ENCODE assay signal across 11 cellular contexts in genomic region chr13:32284927-32285632, GRCh38. TPM values are rescaled to one million over a fixed set of nuclear protein-coding genes. Genes with fewer than 3 reads are reported as not detected.
DNase-seq lines count a peak whose midpoint lies in the region; ATAC-seq and TF ChIP-seq lines count a peak whose summit lies in the region.
"Had no signal": no experiment of that assay in that cellular context is flagged by ENCODE, and none has a peak within 500 bp of the region (broad histone marks: within the 10 kb centered on the region; RNA-seq: fewer than 3 reads in every experiment).

No MANE protein-coding gene starts in this region.

- peak overlapping the region; percentile 42 for H3K4me2 ChIP-seq in neural progenitor cell

- H3K27ac ChIP-seq in SJSA1: peak overlapping the region; percentile 86
- peak overlapping the region; percentile 42 for H3K27ac ChIP-seq in neural progenitor cell

- H3K9ac ChIP-seq in neural progenitor cell: no peak overlapping the region

- TF ChIP-seq CTCF in neural progenitor cell (IDR thresholded peaks at IDR 0.05) (no peak), GM13976 (IDR thresholded peaks at IDR 0.05; ENCODE audit: borderline replicate concordance, control extremely low read depth, extremely low read depth, insufficient read depth, missing control alignments) (no peak), omental fat pad (IDR thresholded peaks at IDR 0.05) (no peak)

- H3K27ac Mint-ChIP-seq in neural progenitor cell: peak overlapping the region; percentile 84
- H3K27ac Mint-ChIP-seq: activated naive CD4-positive, alpha-beta T cell treated with anti-CD3 and anti-CD28 coated beads, Interleukin-2, amount 50 U/mL, for 24 hours had no signal

- no peaks in the 10 kb centered on the region for H3K79me2 ChIP-seq in neural progenitor cell (ENCODE audit: low read depth)

- H3K9me3 ChIP-seq in SJSA1 (replicated peaks) (no peaks in the 10 kb centered on the region), neural progenitor cell (ENCODE audit: low read depth) (no peaks in the 10 kb centered on the region)
- H3K9me3 ChIP-seq: Peyer's patch had no signal

- H3K36me3 Mint-ChIP-seq in neural progenitor cell: no peaks in the 10 kb centered on the region
- H3K36me3 Mint-ChIP-seq: activated naive CD4-positive, alpha-beta T cell treated with anti-CD3 and anti-CD28 coated beads, Interleukin-2, amount 50 U/mL, for 24 hours had no signal

- no peaks in the 10 kb centered on the region for H4K20me1 ChIP-seq in neural progenitor cell (ENCODE audit: low read depth)

- H3K4me3 Mint-ChIP-seq in neural progenitor cell: no peak overlapping the region
- H3K4me3 Mint-ChIP-seq: activated naive CD4-positive, alpha-beta T cell treated with anti-CD3 and anti-CD28 coated beads, Interleukin-2, amount 50 U/mL, for 24 hours had no signal

- no peak overlapping the region for H2AFZ ChIP-seq in neural progenitor cell (replicated peaks)

- no peaks in the 10 kb centered on the region for H3K9me3 Mint-ChIP-seq in neural progenitor cell
- H3K9me3 Mint-ChIP-seq: activated naive CD4-positive, alpha-beta T cell treated with anti-CD3 and anti-CD28 coated beads, Interleukin-2, amount 50 U/mL, for 24 hours had no signal

- H3F3A ChIP-seq in neural progenitor cell (ENCODE audit: low read depth): peaks cover 5% of the 10 kb centered on the region

- H3K4me1 ChIP-seq in SJSA1 (replicated peaks) (peaks cover 21% of the 10 kb centered on the region), neural progenitor cell (peaks cover 34% of the 10 kb centered on the region)
- H3K4me1 ChIP-seq: Peyer's patch had no signal

- H3K27me3 Mint-ChIP-seq in neural progenitor cell (ENCODE audit: insufficient read depth, low read depth): no peaks in the 10 kb centered on the region
- H3K27me3 Mint-ChIP-seq: activated naive CD4-positive, alpha-beta T cell treated with anti-CD3 and anti-CD28 coated beads, Interleukin-2, amount 50 U/mL, for 24 hours had no signal

- in situ Hi-C loops in ACHN (cut with HindIII; ENCODE audit: low pct_ligation_motif_present, low pct_unique_long_range_greater_than_20kb, low sequenced_read_pairs): no loop called here
- in situ Hi-C loops in GM13976 (cut with MboI; ENCODE audit: low sequenced_read_pairs, unreplicated experiment): no loop called here

- H3K4me1 Mint-ChIP-seq in neural progenitor cell: peaks cover 18% of the 10 kb centered on the region
- H3K4me1 Mint-ChIP-seq: activated naive CD4-positive, alpha-beta T cell treated with anti-CD3 and anti-CD28 coated beads, Interleukin-2, amount 50 U/mL, for 24 hours had no signal

- DNase-seq in ACHN (peak; percentile 21), SJSA1 (ENCODE audit: low read depth in 1 of 2, low spot score in 2 of 2) (peak; percentile 59 to 82), fibroblast of the conjunctiva (ENCODE audit: low read depth) (peak; percentile 35), neural progenitor cell (ENCODE audit: low spot score) (peak; percentile 44), GM13976 (ENCODE audit: low spot score) (no peak), NK-92 (lab: John Stamatoyannopoulos, UW; ENCODE audit: unreplicated experiment) (no peak), omental fat pad (ENCODE audit: low spot score) (no peak)
- DNase-seq in activated CD8-positive, alpha-beta memory T cell treated with anti-CD3 and anti-CD28 coated beads for 24 hours: no peak
- DNase-seq: Peyer's patch had no signal

- H3K27me3 ChIP-seq in SJSA1 (replicated peaks) (no peaks in the 10 kb centered on the region), neural progenitor cell (no peaks in the 10 kb centered on the region)
- H3K27me3 ChIP-seq: Peyer's patch had no signal

- no peak for ATAC-seq in omental fat pad (ENCODE audit: low FRiP score)

- no peak overlapping the region for H3K4me3 ChIP-seq in SJSA1
- H3K4me3 ChIP-seq in neural progenitor cell: no peak overlapping the region
- H3K4me3 ChIP-seq: Peyer's patch had no signal

- H3K36me3 ChIP-seq in SJSA1: no peaks in the 10 kb centered on the region
- no peaks in the 10 kb centered on the region for H3K36me3 ChIP-seq in neural progenitor cell
- H3K36me3 ChIP-seq: Peyer's patch had no signal

RNA-seq across cellular contexts. Expression of gene ZAR1L, which starts 30.1 kb away (rescaled TPM):
- 0.21 TPM in 1 of 2 replicates, not detected in the other for total RNA-seq in SJSA1 (2014; rRNA removed; shearing (Covaris generic))
- 2.2 TPM in 1 of 2 replicates, not detected in the other for total RNA-seq in neural progenitor cell (ENCODE audit: low replicate concordance)
- not detected for total RNA-seq in omental fat pad
- total RNA-seq: Peyer's patch, urinary bladder had no signal

RNA-seq across cellular contexts. Expression of gene BRCA2, which starts 30.2 kb away (rescaled TPM):
- 7.7 and 14.7 TPM in 2 replicates for total RNA-seq in SJSA1 (2014; rRNA removed; shearing (Covaris generic))
- total RNA-seq in neural progenitor cell (ENCODE audit: low replicate concordance) (27.0 and 38.7 TPM in 2 replicates), omental fat pad (1 to 10 TPM; 2.0 to 3.3 (median 2.5) TPM)

Comparison
In these comparisons a context has a peak if more than half of its experiments do, and no peak if none do; other contexts are left out.
1. DNase-seq: peak in ACHN (single experiment), SJSA1 (2 of 2), fibroblast of the conjunctiva (single experiment) and neural progenitor cell (single experiment); none in GM13976 (single experiment), activated CD8-positive, alpha-beta memory T cell treated with anti-CD3 and anti-CD28 coated beads for 24 hours (single experiment), NK-92 (single experiment) and omental fat pad (single experiment).